In the genomic region with DNA sequence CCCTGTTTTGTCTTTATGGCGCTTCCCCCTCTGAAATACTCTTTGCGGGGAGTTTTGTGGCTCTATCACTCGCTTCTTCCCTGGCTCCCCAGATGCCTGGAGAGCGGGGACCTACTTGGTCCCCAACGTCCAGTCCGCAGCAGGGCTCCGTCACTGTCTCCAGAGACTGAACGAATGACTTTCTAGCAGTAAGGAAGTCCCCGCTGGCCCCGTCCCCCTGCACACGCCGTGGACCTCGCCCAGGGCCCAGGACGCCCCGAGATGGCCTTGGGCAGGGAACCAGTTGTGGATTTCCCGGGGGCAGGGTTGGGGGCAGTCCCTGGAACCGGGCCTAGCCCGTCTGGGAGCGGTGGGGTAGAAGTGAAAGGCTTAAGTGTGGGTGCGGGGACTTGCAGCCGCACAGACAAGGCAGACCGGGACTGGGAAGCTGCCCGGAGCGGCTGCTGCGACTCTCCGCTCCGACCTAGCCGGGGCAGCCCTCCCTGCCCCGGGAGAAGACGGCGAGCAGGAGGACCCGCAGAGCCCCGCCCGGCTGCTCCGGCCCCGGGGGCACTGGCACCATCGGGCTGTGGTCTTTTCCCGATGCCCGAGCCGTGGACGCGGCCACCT, we compare ENCODE assay signal across 8 cellular contexts. TPM values are rescaled to one million over a fixed set of nuclear protein-coding genes. Genes with fewer than 3 reads are reported as not detected.
DNase-seq lines count a peak whose midpoint lies in the region; ATAC-seq and TF ChIP-seq lines count a peak whose summit lies in the region.

No MANE protein-coding gene starts in this region.

- H3K4me3 ChIP-seq in GM12864 (ENCODE audit: low read depth, low read length) (peak overlapping the region; percentile 36), GM23248 (peak overlapping the region; percentile 92), endodermal cell (ENCODE audit: low read length) (peak overlapping the region; percentile 97), mononuclear cell (ENCODE audit: low read length) (peak overlapping the region; percentile 76), thoracic aorta (peak overlapping the region; percentile 87)
- H3K4me3 ChIP-seq in Jurkat, Clone E6-1 (ENCODE audit: low read length): peak overlapping the region; percentile 29; the same call in 1 of the 2 replicates

- H3K27me3 Mint-ChIP-seq in activated CD4-positive, alpha-beta T cell treated with anti-CD3 and anti-CD28 coated beads, Interleukin-2, amount 10 ng/mL, durations not matched to agents 7 days and 5 days: peaks cover 54% of the 10 kb centered on the region
- H3K27me3 Mint-ChIP-seq in endodermal cell (ENCODE audit: insufficient read depth): peaks cover 40% of the 10 kb centered on the region

- H3K79me2 ChIP-seq in GM23248 (ENCODE audit: insufficient read depth): peaks cover 40% of the 10 kb centered on the region

- CTCF ChIA-PET in activated CD4-positive, alpha-beta T cell treated with anti-CD3 and anti-CD28 coated beads, Interleukin-2, amount 10 ng/mL, durations not matched to agents 7 days and 5 days (lab: Charles Lee): interaction anchor here (0.6 to 2.2 kb wide), 13 partner anchors 9 to 882 kb away, joined by 3 to 6 read pairs (median 4); no protein-coding TSS in a partner anchor

- TF ChIP-seq CTCF in GM12864 (IDR thresholded peaks at IDR 0.05; ENCODE audit: low read depth, low read length, missing control alignments): no peak
- TF ChIP-seq CTCF in endodermal cell (conservative IDR thresholded peaks at IDR 0.05): no peak
- TF ChIP-seq CTCF in thoracic aorta (IDR thresholded peaks at IDR 0.05): no peak

- 1% methylated on average over 28 to 37 of the region's 42 CpGs for whole genome bisulfite sequencing in GM23248 (ENCODE audit: low coverage in 1 of 2, low lambda C conversion rate in 2 of 2, missing lambda C conversion rate in 2 of 2), 2 experiments
- WGBS in endodermal cell (ENCODE audit: insufficient coverage in 1 of 2, insufficient read length in 1 of 2), 2 experiments: 0 to 1% methylated on average over 23 to 42 of the region's 42 CpGs

- H3K27ac ChIP-seq in GM23248 (peak overlapping the region; percentile 45), endodermal cell (ENCODE audit: low read depth, low read length) (peak overlapping the region; percentile 74), thoracic aorta (peak overlapping the region; percentile 74 to 89)

- H3K27me3 ChIP-seq in GM23248 (replicated peaks; ENCODE audit: insufficient read depth) (no peaks in the 10 kb centered on the region), endodermal cell (ENCODE audit: control insufficient read depth, insufficient read depth, low read length, poor library complexity, severe bottlenecking) (no peaks in the 10 kb centered on the region), mononuclear cell (ENCODE audit: insufficient read depth, low read length) (peaks cover 75% of the 10 kb centered on the region), thoracic aorta (replicated peaks; ENCODE audit: insufficient read depth) (no peaks in the 10 kb centered on the region)

- H4K20me1 ChIP-seq in GM23248 (ENCODE audit: insufficient read depth): no peaks in the 10 kb centered on the region

- H3K36me3 ChIP-seq in GM23248 (ENCODE audit: low read depth) (peaks cover 7% of the 10 kb centered on the region; the same call in 1 of the 2 replicates), endodermal cell (ENCODE audit: control insufficient read depth, insufficient read depth, low read length) (peaks cover 9% of the 10 kb centered on the region), thoracic aorta (no peaks in the 10 kb centered on the region)

- ATAC-seq in thoracic aorta (ENCODE audit: insufficient number of reproducible peaks, low FRiP score, low read depth): peak; percentile 9

- H3K4me1 ChIP-seq in GM23248 (ENCODE audit: insufficient read depth): peaks cover 13% of the 10 kb centered on the region
- peaks cover 2% of the 10 kb centered on the region for H3K4me1 ChIP-seq in endodermal cell (ENCODE audit: control insufficient read depth, insufficient read depth, low read length)
- H3K4me1 ChIP-seq in mononuclear cell (ENCODE audit: insufficient read depth, low read length): peaks cover 35% of the 10 kb centered on the region
- peaks cover 2 to 23% of the 10 kb centered on the region in 2 donors for H3K4me1 ChIP-seq in thoracic aorta (ENCODE audit: control insufficient read depth in 1 of 2, low read depth in 2 of 2)

- peaks cover 20% of the 10 kb centered on the region for H3K36me3 Mint-ChIP-seq in activated CD4-positive, alpha-beta T cell treated with anti-CD3 and anti-CD28 coated beads, Interleukin-2, amount 10 ng/mL, durations not matched to agents 7 days and 5 days (ENCODE audit: low read depth)
- peaks cover 5% of the 10 kb centered on the region for H3K36me3 Mint-ChIP-seq in endodermal cell (ENCODE audit: low read depth)

- in situ Hi-C loops in GM23248 (cut with MboI): loop anchor here (10.0 to 25.0 kb wide), 3 partner anchors 888 to 1836 kb away; no protein-coding TSS in a partner anchor

- H3K4me2 ChIP-seq in GM23248 (ENCODE audit: unreplicated experiment): peak overlapping the region; percentile 93

- intact Hi-C loops in posterior vena cava (cut with DNase I): loop anchor here (2.0 to 10.0 kb wide), 3 partner anchors 392 to 886 kb away; no protein-coding TSS in a partner anchor

- POLR2A ChIA-PET in activated CD4-positive, alpha-beta T cell treated with anti-CD3 and anti-CD28 coated beads, Interleukin-2, amount 10 ng/mL, durations not matched to agents 7 days and 5 days (lab: Charles Lee): no interaction called here

- H3K27ac Mint-ChIP-seq in activated CD4-positive, alpha-beta T cell treated with anti-CD3 and anti-CD28 coated beads, Interleukin-2, amount 10 ng/mL, durations not matched to agents 7 days and 5 days: peak overlapping the region; percentile 69
- H3K27ac Mint-ChIP-seq in endodermal cell: peak overlapping the region; percentile 89

- no peaks in the 10 kb centered on the region for H3F3A ChIP-seq in GM23248 (ENCODE audit: insufficient read depth)

- peak overlapping the region; percentile 93 for H2AFZ ChIP-seq in GM23248

- no peak for DNase-seq in GM12864 (ENCODE audit: low read depth)
- DNase-seq in GM23248: peak; percentile 71
- no peak for DNase-seq in Jurkat, Clone E6-1 (ENCODE audit: low read depth, low spot score)
- peak; percentile 17 for DNase-seq in activated CD4-positive, alpha-beta T cell treated with anti-CD3 and anti-CD28 coated beads, Interleukin-2, amount 10 ng/mL, durations not matched to agents 7 days and 5 days
- peak; percentile 87 for DNase-seq in endodermal cell
- DNase-seq in thoracic aorta (ENCODE audit: low spot score): no peak
- no peak for DNase-seq in posterior vena cava (ENCODE audit: low spot score)

- H3K9ac ChIP-seq in GM23248: peak overlapping the region; percentile 72
- H3K9ac ChIP-seq in endodermal cell (ENCODE audit: extremely low read depth, low read length, poor library complexity, severe bottlenecking): peak overlapping the region; percentile 51

- no peaks in the 10 kb centered on the region for H3K9me3 Mint-ChIP-seq in activated CD4-positive, alpha-beta T cell treated with anti-CD3 and anti-CD28 coated beads, Interleukin-2, amount 10 ng/mL, durations not matched to agents 7 days and 5 days
- no peaks in the 10 kb centered on the region for H3K9me3 Mint-ChIP-seq in endodermal cell

- H3K4me1 Mint-ChIP-seq in activated CD4-positive, alpha-beta T cell treated with anti-CD3 and anti-CD28 coated beads, Interleukin-2, amount 10 ng/mL, durations not matched to agents 7 days and 5 days: peaks cover 34% of the 10 kb centered on the region
- peaks cover 48% of the 10 kb centered on the region for H3K4me1 Mint-ChIP-seq in endodermal cell

- no peaks in the 10 kb centered on the region for H3K9me2 ChIP-seq in GM23248 (ENCODE audit: insufficient read depth)

- peak overlapping the region; percentile 83 for H3K4me3 Mint-ChIP-seq in activated CD4-positive, alpha-beta T cell treated with anti-CD3 and anti-CD28 coated beads, Interleukin-2, amount 10 ng/mL, durations not matched to agents 7 days and 5 days
- peak overlapping the region; percentile 79 for H3K4me3 Mint-ChIP-seq in endodermal cell

- H3K9me3 ChIP-seq in GM23248 (ENCODE audit: low read depth): no peaks in the 10 kb centered on the region
- H3K9me3 ChIP-seq in endodermal cell (ENCODE audit: control insufficient read depth, low read length): no peaks in the 10 kb centered on the region
- no peaks in the 10 kb centered on the region for H3K9me3 ChIP-seq in mononuclear cell (ENCODE audit: low read depth, low read length)
- no peaks in the 10 kb centered on the region for H3K9me3 ChIP-seq in thoracic aorta

RNA-seq across cellular contexts. Expression of gene EPHA4, which starts 0.8 kb away (rescaled TPM):
- total RNA-seq in GM23248 (2014; rRNA removed; shearing (Covaris generic)): 42.2 and 47.8 TPM in 2 replicates
- polyA plus RNA-seq in GM23248 (2016; fragmentation: Nextera tagmentation; extraction: Ambion mirVana): 18.9 and 24.4 TPM in 2 replicates
- 1.8 TPM for polyA plus RNA-seq in Jurkat, Clone E6-1 (2012; ENCODE audit: insufficient read depth, insufficient read length)
- total RNA-seq in activated CD4-positive, alpha-beta T cell treated with anti-CD3 and anti-CD28 coated beads, Interleukin-2, amount 10 ng/mL, durations not matched to agents 7 days and 5 days: 10 to 100 TPM; 28.2 to 29.3 TPM
- 10 to 100 TPM; 74.1 to 87.3 TPM for total RNA-seq in endodermal cell
- polyA plus RNA-seq in endodermal cell (2013, experiment 1 of 2): 83.9 TPM
- 76.5 TPM for polyA plus RNA-seq in endodermal cell (2013, experiment 2 of 2)
- 19.0 TPM for total RNA-seq in mononuclear cell
- total RNA-seq in thoracic aorta: 10 to 100 TPM; 20.4 to 53.3 TPM
- total RNA-seq in posterior vena cava: 10 to 100 TPM; 20.8 to 39.2 TPM

Comparison
In these comparisons a context has a peak if more than half of its experiments do, and no peak if none do; other contexts are left out.
1. DNase-seq: peak in GM23248 (single experiment), activated CD4-positive, alpha-beta T cell treated with anti-CD3 and anti-CD28 coated beads, Interleukin-2, amount 10 ng/mL, durations not matched to agents 7 days and 5 days (single experiment) and endodermal cell (single experiment); none in GM12864 (single experiment), Jurkat, Clone E6-1 (single experiment), thoracic aorta (single experiment) and posterior vena cava (single experiment).
2. H3K4me3 ChIP-seq: peak in every context shown above with its lines; median percentile 97 in endodermal cell; 92 in GM23248; 87 in thoracic aorta; 76 in mononuclear cell; 36 in GM12864; 29 in Jurkat, Clone E6-1.
3. Peak in every context shown above with its lines, with median percentiles within 50 percentile points of each other: H3K27ac ChIP-seq.